7 cellular contexts compared by ENCODE assay signal in genomic region chr12:84719997-84720396, GRCh38.
"Had no signal": no experiment of that assay in that cellular context is flagged by ENCODE, and none has a peak within 500 bp of the region (broad histone marks: within the 10 kb centered on the region; RNA-seq: fewer than 3 reads in every experiment).

No MANE protein-coding gene starts in this region.

- DNase-seq: GOT3, H7, HFFc6 had no signal

- H3K9me3 ChIP-seq: HAP-1 had no signal

- H3K36me3 ChIP-seq: HAP-1 had no signal

- ATAC-seq: HCT116, HepG2 had no signal

- FAIRE-seq: HepG2 had no signal

- H3K27ac ChIP-seq: HL-60 had no signal

- H3K4me3 ChIP-seq: HAP-1 had no signal
